Comparison of ENCODE assay signal across 9 cellular contexts in the genomic region with DNA sequence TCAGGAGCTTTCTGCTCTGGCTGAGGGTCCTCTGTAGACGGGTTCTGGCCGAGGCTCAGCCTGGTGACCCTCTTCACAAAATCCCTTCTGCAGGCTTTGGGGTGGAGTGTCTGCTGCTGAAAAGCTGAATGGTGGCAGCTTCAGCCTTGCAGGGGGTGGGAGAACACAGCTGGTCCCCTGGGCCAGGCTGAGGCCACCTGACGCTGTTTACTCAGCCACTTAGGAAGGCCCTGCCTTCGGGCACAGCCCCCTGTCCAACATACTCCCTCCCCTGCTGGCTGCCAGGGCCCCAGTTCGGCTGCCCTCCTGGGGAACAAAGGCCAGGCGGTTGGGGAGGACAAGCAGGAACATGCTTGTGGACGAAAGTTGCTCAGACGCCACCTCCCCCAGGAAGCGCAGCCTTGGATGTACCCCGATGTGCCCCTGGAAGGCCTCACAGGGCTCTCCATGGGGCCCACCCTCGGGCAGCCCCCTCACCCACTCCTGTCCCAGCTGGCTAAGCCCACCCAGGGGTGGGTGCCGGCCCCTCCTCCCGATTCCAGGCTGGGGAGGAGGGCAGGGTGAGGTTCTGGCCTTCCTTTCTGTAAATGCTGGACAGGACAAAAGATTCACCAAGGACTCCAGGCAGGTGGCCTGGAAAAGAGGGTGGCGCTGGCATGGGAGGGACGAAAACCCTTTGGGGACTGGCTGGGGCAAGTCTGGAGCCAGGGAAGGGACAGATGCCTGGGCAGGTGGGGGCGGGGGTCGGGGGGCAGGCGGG. TPM values are rescaled to one million over a fixed set of nuclear protein-coding genes. Genes with fewer than 3 reads are reported as not detected.
DNase-seq lines count a peak whose midpoint lies in the region; ATAC-seq, FAIRE-seq and TF ChIP-seq lines count a peak whose summit lies in the region.
"Had no signal": no experiment of that assay in that cellular context is flagged by ENCODE, and none has a peak within 500 bp of the region (broad histone marks: within the 10 kb centered on the region; RNA-seq: fewer than 3 reads in every experiment).

Gene ANKRD65, minus strand, starts transcription at position 130 of the 760 bp plus-strand sequence. CDS start 271 bp downstream, outside the sequence.

- intact Hi-C loops in upper lobe of right lung (cut with DNase I): no loop called here

- H3K18ac ChIP-seq in mesenchymal stem cell (ENCODE audit: low read depth in 1 of 2, low read length in 2 of 2): peak within 1 kb of the TSS; percentile 54 to 85

- H3K14ac ChIP-seq in mesenchymal stem cell (ENCODE audit: low read length in 2 of 2): no peak within 1 kb of the TSS

- no peaks in the 10 kb centered on the region for H3K79me1 ChIP-seq in mesenchymal stem cell (replicated peaks; ENCODE audit: low read length, poor library complexity, severe bottlenecking)

- peaks cover 3% of the 10 kb centered on the region for H3K27me3 Mint-ChIP-seq in activated naive CD4-positive, alpha-beta T cell treated with anti-CD3 and anti-CD28 coated beads, Interleukin-2, amount 50 U/mL, for 24 hours
- peaks cover 2% of the 10 kb centered on the region for H3K27me3 Mint-ChIP-seq in astrocyte (ENCODE audit: low read depth, unreplicated experiment)

- 89% methylated on average over 18 of the region's 18 CpGs for WGBS in mesenchymal stem cell

- peak within 1 kb of the TSS; percentile 47 for H3K4me3 Mint-ChIP-seq in activated naive CD4-positive, alpha-beta T cell treated with anti-CD3 and anti-CD28 coated beads, Interleukin-2, amount 50 U/mL, for 24 hours
- no peak within 1 kb of the TSS for H3K4me3 Mint-ChIP-seq in astrocyte (ENCODE audit: unreplicated experiment)

- TF ChIP-seq CTCF in astrocyte (IDR thresholded peaks at IDR 0.05; ENCODE audit: insufficient read depth, low read depth, low read length) (no peak), upper lobe of right lung (IDR thresholded peaks at IDR 0.05) (no peak)

- H4K8ac ChIP-seq in mesenchymal stem cell (ENCODE audit: low read length): peak within 1 kb of the TSS; percentile 98

- H3K4me3 ChIP-seq in astrocyte (ENCODE audit: insufficient read depth, low read depth, low read length) (no peak within 1 kb of the TSS), mesenchymal stem cell (ENCODE audit: insufficient read depth in 1 of 2, low read depth in 1 of 2, low read length in 2 of 2) (no peak within 1 kb of the TSS), upper lobe of right lung (peak within 1 kb of the TSS; percentile 47)

- no peak within 1 kb of the TSS for H2BK5ac ChIP-seq in mesenchymal stem cell (ENCODE audit: low read depth, low read length, poor library complexity, severe bottlenecking)

- H2AFZ ChIP-seq in astrocyte (ENCODE audit: low read depth, low read length): no peak within 1 kb of the TSS
- peak within 1 kb of the TSS; percentile 89 for H2AFZ ChIP-seq in mesenchymal stem cell (ENCODE audit: low read depth, low read length)

- H3K36me3 Mint-ChIP-seq in activated naive CD4-positive, alpha-beta T cell treated with anti-CD3 and anti-CD28 coated beads, Interleukin-2, amount 50 U/mL, for 24 hours: no peaks in the 10 kb centered on the region
- H3K36me3 Mint-ChIP-seq in astrocyte (ENCODE audit: low read depth, unreplicated experiment): peaks cover 3% of the 10 kb centered on the region

- FAIRE-seq in astrocyte (lab: Jason Lieb, UNC): no peak

- peak within 1 kb of the TSS; percentile 62 for H3K4me2 ChIP-seq in astrocyte (ENCODE audit: low read length)
- H3K4me2 ChIP-seq in mesenchymal stem cell (ENCODE audit: low read length, poor library complexity, severe bottlenecking): no peak within 1 kb of the TSS

- H3K9me3 Mint-ChIP-seq in activated naive CD4-positive, alpha-beta T cell treated with anti-CD3 and anti-CD28 coated beads, Interleukin-2, amount 50 U/mL, for 24 hours: no peaks in the 10 kb centered on the region
- no peaks in the 10 kb centered on the region for H3K9me3 Mint-ChIP-seq in astrocyte (ENCODE audit: unreplicated experiment)

- H2BK120ac ChIP-seq in mesenchymal stem cell (ENCODE audit: low read depth, low read length): peak within 1 kb of the TSS; percentile 34

- ATAC-seq in upper lobe of right lung: peak; percentile 88
- no peak for ATAC-seq in HG03460 (IDR thresholded peaks at IDR 0.05; ENCODE audit: unreplicated experiment)

- H3K4me1 Mint-ChIP-seq in activated naive CD4-positive, alpha-beta T cell treated with anti-CD3 and anti-CD28 coated beads, Interleukin-2, amount 50 U/mL, for 24 hours: no peaks in the 10 kb centered on the region
- peaks cover 15% of the 10 kb centered on the region for H3K4me1 Mint-ChIP-seq in astrocyte (ENCODE audit: low read depth, unreplicated experiment)

- H2BK15ac ChIP-seq in mesenchymal stem cell (ENCODE audit: low read depth, poor library complexity, severe bottlenecking): peak within 1 kb of the TSS; percentile 69

- H3K4ac ChIP-seq in mesenchymal stem cell (ENCODE audit: low read depth in 1 of 2, low read length in 2 of 2): peak within 1 kb of the TSS; percentile 11 to 98

- no peak for DNase-seq in activated naive CD4-positive, alpha-beta T cell (lab: John Stamatoyannopoulos, UW)
- no peak for DNase-seq in astrocyte (ENCODE audit: low read depth)
- no peak for DNase-seq in mesenchymal stem cell
- DNase-seq in upper lobe of right lung: peak; percentile 84
- DNase-seq in activated CD4-positive, alpha-beta T cell treated with anti-CD3 and anti-CD28 coated beads, Interleukin-2, amount 50 U/mL, for 48 hours: no peak
- no peak for DNase-seq in stimulated activated naive CD4-positive, alpha-beta T cell (lab: John Stamatoyannopoulos, UW)
- DNase-seq: KBM-7 had no signal

- no peaks in the 10 kb centered on the region for H4K20me1 ChIP-seq in astrocyte (ENCODE audit: insufficient read depth, low read length)

- H3K9me3 ChIP-seq in astrocyte (ENCODE audit: insufficient read depth, low read depth, low read length): no peaks in the 10 kb centered on the region
- no peaks in the 10 kb centered on the region for H3K9me3 ChIP-seq in mesenchymal stem cell (ENCODE audit: control insufficient read depth, low read length)
- H3K9me3 ChIP-seq in upper lobe of right lung: no peaks in the 10 kb centered on the region

- H3K27ac Mint-ChIP-seq in activated naive CD4-positive, alpha-beta T cell treated with anti-CD3 and anti-CD28 coated beads, Interleukin-2, amount 50 U/mL, for 24 hours: no peak within 1 kb of the TSS
- H3K27ac Mint-ChIP-seq in astrocyte (ENCODE audit: unreplicated experiment): no peak within 1 kb of the TSS

- no peaks in the 10 kb centered on the region for H3K27me3 ChIP-seq in astrocyte (ENCODE audit: insufficient read depth, low read length)
- H3K27me3 ChIP-seq in mesenchymal stem cell (ENCODE audit: control insufficient read depth in 1 of 2, insufficient read depth in 1 of 2, low read length in 2 of 2): peaks cover 4 to 5% of the 10 kb centered on the region in 2 experiments
- no peaks in the 10 kb centered on the region for H3K27me3 ChIP-seq in upper lobe of right lung

- H2BK12ac ChIP-seq in mesenchymal stem cell (ENCODE audit: low read length in 2 of 2): peak within 1 kb of the TSS in 1 of 2 experiments; percentile 67

- no peaks in the 10 kb centered on the region for H3K79me2 ChIP-seq in astrocyte (ENCODE audit: insufficient read depth, low read length)

- no peak within 1 kb of the TSS for H3K23ac ChIP-seq in mesenchymal stem cell (ENCODE audit: low read length in 2 of 2)

- H3K36me3 ChIP-seq in astrocyte (ENCODE audit: insufficient read depth, low read length) (no peaks in the 10 kb centered on the region), mesenchymal stem cell (ENCODE audit: control insufficient read depth in 1 of 2, insufficient read depth in 2 of 2, low read depth in 1 of 2, low read length in 2 of 2) (no peaks in the 10 kb centered on the region), upper lobe of right lung (no peaks in the 10 kb centered on the region)

- H3K27ac ChIP-seq in astrocyte (ENCODE audit: low read depth, low read length): no peak within 1 kb of the TSS
- H3K27ac ChIP-seq in mesenchymal stem cell (ENCODE audit: low read length, poor library complexity, severe bottlenecking): no peak within 1 kb of the TSS
- peak within 1 kb of the TSS; percentile 81 for H3K27ac ChIP-seq in upper lobe of right lung

- H3K9ac ChIP-seq in astrocyte (ENCODE audit: low read length) (no peak within 1 kb of the TSS), mesenchymal stem cell (ENCODE audit: low read length) (no peak within 1 kb of the TSS)

- H3K4me1 ChIP-seq in astrocyte (ENCODE audit: insufficient read depth, low read length) (peaks cover 12% of the 10 kb centered on the region), mesenchymal stem cell (ENCODE audit: control insufficient read depth, insufficient read depth, low read depth, low read length) (peaks cover 28% of the 10 kb centered on the region), upper lobe of right lung (no peaks in the 10 kb centered on the region)

- peak within 1 kb of the TSS; percentile 53 for H2AK5ac ChIP-seq in mesenchymal stem cell (ENCODE audit: low read length, severe bottlenecking)

- H4K91ac ChIP-seq in mesenchymal stem cell (ENCODE audit: low read length): peak within 1 kb of the TSS; percentile 80

RNA-seq across cellular contexts. Expression of gene ANKRD65, which starts in this region (rescaled TPM):
- total RNA-seq in astrocyte (0.64 TPM in 1 of 2 replicates, not detected in the other), upper lobe of right lung (21.5 TPM)
- 0.14 TPM for polyA plus RNA-seq in mesenchymal stem cell (2013, experiment 1 of 2)
- 0.18 TPM for polyA plus RNA-seq in mesenchymal stem cell (2013, experiment 2 of 2)

Comparison
In these comparisons a context has a peak if more than half of its experiments do, and no peak if none do; other contexts are left out.
1. RNA of gene ANKRD65 (total RNA-seq): 21.5 TPM in upper lobe of right lung (single experiment); 0.64 TPM in astrocyte; every median in the first group is over 10 times any median in the second.